12 cellular contexts compared by ENCODE assay signal in the genomic region with DNA sequence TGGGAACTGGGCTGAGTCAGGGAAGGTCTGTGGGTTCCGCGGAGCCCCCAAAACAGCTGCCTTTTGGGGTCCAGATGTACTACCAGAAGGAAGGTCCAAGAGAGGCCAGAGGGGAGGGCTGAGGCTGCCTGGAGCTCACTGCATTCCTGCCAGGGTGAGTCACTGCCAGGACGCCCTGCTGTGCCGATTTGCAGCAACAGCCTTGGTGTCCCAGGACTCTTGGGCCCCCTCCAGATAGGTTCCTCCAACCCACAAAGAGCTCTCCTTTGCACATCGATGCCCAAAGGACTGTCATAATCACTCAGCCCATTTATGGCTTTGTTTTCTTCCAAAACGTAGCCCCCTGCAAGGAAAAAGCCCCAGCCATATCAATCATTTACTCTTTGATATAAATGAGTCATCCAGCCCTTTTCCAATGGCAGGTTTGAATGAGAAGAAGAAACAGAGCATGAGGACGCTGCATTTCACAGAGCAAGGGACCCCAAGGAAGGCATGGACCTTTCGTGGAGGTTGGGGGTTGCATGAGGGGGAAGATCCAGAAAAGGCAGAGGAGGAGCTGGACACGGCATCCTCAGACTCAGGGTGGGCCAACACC. TPM values are rescaled to one million over a fixed set of nuclear protein-coding genes. Genes with fewer than 3 reads are reported as not detected.
A peak's percentile ranks its signal among the peaks of the same experiment; 100 is the strongest.
DNase-seq lines count a peak whose midpoint lies in the region; ATAC-seq, FAIRE-seq and TF ChIP-seq lines count a peak whose summit lies in the region.
"Had no signal": no experiment of that assay in that cellular context is flagged by ENCODE, and none has a peak within 500 bp of the region (broad histone marks: within the 10 kb centered on the region; RNA-seq: fewer than 3 reads in every experiment).

No MANE protein-coding gene starts in this region.

- H2AFZ ChIP-seq in keratinocyte (ENCODE audit: control insufficient read depth, low read length): no peak overlapping the region

- no peak overlapping the region for H3K27ac ChIP-seq in keratinocyte (ENCODE audit: control insufficient read depth, insufficient read depth, low read length)
- H3K27ac ChIP-seq: BLaER1 had no signal

- H3K9me3 ChIP-seq in keratinocyte (ENCODE audit: control insufficient read depth, low read depth, low read length): no peaks in the 10 kb centered on the region
- H3K9me3 ChIP-seq: BLaER1 had no signal

- no peak for ATAC-seq in HG03196 (IDR thresholded peaks at IDR 0.05; ENCODE audit: unreplicated experiment)
- no peak for ATAC-seq in GM18868 (IDR thresholded peaks at IDR 0.05; ENCODE audit: unreplicated experiment)

- no peaks in the 10 kb centered on the region for H4K20me1 ChIP-seq in keratinocyte (ENCODE audit: control insufficient read depth, extremely low read depth, insufficient read depth, low read length)
- H4K20me1 ChIP-seq: BLaER1 had no signal

- dilution Hi-C loops in keratinocyte (cut with MboI; ENCODE audit: extremely low pct_ligation_motif_present, low sequenced_read_pairs): no loop called here

- no peak for TF ChIP-seq CTCF in keratinocyte (optimal IDR thresholded peaks at IDR 0.05 in 1 of 3, IDR thresholded peaks at IDR 0.05 in 1 of 3, conservative IDR thresholded peaks at IDR 0.05 in 1 of 3; ENCODE audit: extremely low read depth in 1 of 3, insufficient read depth in 2 of 3, low read length in 3 of 3)

- peaks cover 20% of the 10 kb centered on the region for H3K4me1 ChIP-seq in keratinocyte (ENCODE audit: control insufficient read depth, extremely low read depth, insufficient read depth, low read length)

- no peak overlapping the region for H3K4me2 ChIP-seq in keratinocyte (ENCODE audit: control insufficient read depth, extremely low read depth, insufficient read depth, low read depth, low read length)
- H3K4me2 ChIP-seq: BLaER1 had no signal

- no peak overlapping the region for H3K4me3 ChIP-seq in keratinocyte (ENCODE audit: control insufficient read depth in 2 of 3, extremely low read depth in 1 of 3, insufficient read depth in 2 of 3, low read depth in 1 of 3, low read length in 3 of 3)
- H3K4me3 ChIP-seq: BLaER1 had no signal

- no peaks in the 10 kb centered on the region for H3K79me2 ChIP-seq in keratinocyte (ENCODE audit: control insufficient read depth, insufficient read depth, low read length)

- H3K27me3 ChIP-seq in keratinocyte (ENCODE audit: control insufficient read depth, extremely low read depth, insufficient read depth, low read length): peaks cover 8% of the 10 kb centered on the region
- H3K27me3 ChIP-seq: BLaER1 had no signal

- no peaks in the 10 kb centered on the region for H3K36me3 ChIP-seq in keratinocyte (ENCODE audit: control insufficient read depth in 2 of 2, extremely low read depth in 1 of 2, insufficient read depth in 2 of 2, low read length in 2 of 2)
- H3K36me3 ChIP-seq: BLaER1 had no signal

- no peak overlapping the region for H3K9ac ChIP-seq in keratinocyte (ENCODE audit: control insufficient read depth, extremely low read depth, insufficient read depth, low read length)
- H3K9ac ChIP-seq: BLaER1 had no signal

- peaks cover 4% of the 10 kb centered on the region for H3K9me1 ChIP-seq in keratinocyte (ENCODE audit: control insufficient read depth, extremely low read depth, insufficient read depth, low read length)

- peak; percentile 85 for DNase-seq in 8988T
- DNase-seq in HT-29 (ENCODE audit: low spot score): peak; percentile 36
- DNase-seq in brain pericyte (ENCODE audit: low read depth, low spot score): peak; percentile 71
- DNase-seq in keratinocyte (ENCODE audit: low read depth, low spot score): no peak
- no peak for DNase-seq in NCI-H2081 treated with DMSO at 0.1 percent for 48 hours (lab: John Stamatoyannopoulos, UW)
- no peak for DNase-seq in activated T-cell treated with anti-CD3 and anti-CD28 coated beads, Interleukin-2, amount 50 U/mL, for 48 hours
- DNase-seq: activated CD4-positive, alpha-beta T cell treated with anti-CD3 and anti-CD28 coated beads, Interleukin-2, amount 50 U/mL, for 1 hour; erythroblast; NCI-H1105 treated with DMSO at 0.1 percent for 48 hours had no signal

- peak; percentile 82 for FAIRE-seq in keratinocyte (lab: Jason Lieb, UNC)

RNA-seq across cellular contexts. Expression of a gene that starts 32.2 kb away (rescaled TPM):
- total RNA-seq in HT-29 (2014; rRNA removed; shearing (Covaris generic)): 0.05 and 0.18 TPM in 2 replicates
- polyA plus RNA-seq in keratinocyte: 0.89 to 3.2 TPM (median 1.5 TPM) in 3 replicates
- polyA plus RNA-seq in keratinocyte (2011; ENCODE audit: low read depth): 0.30 TPM
- polyA plus RNA-seq in keratinocyte (2011; cell fraction: cytosol; rRNA removed): 0.51 and 0.55 TPM in 2 replicates
- polyA plus RNA-seq in keratinocyte (2011; cell fraction: nucleus; rRNA removed): 2.0 and 4.9 TPM in 2 replicates
- 0.63 and 3.5 TPM in 2 replicates for polyA plus RNA-seq in keratinocyte (2012; ENCODE audit: low replicate concordance)
- 0.20 to 0.67 TPM (median 0.52 TPM) in 3 replicates for polyA minus RNA-seq in keratinocyte
- polyA minus RNA-seq in keratinocyte (2011; cell fraction: cytosol; rRNA and poly(A)+ RNA removed): not detected
- polyA minus RNA-seq in keratinocyte (2011; cell fraction: nucleus; rRNA and poly(A)+ RNA removed): 2.3 and 2.5 TPM in 2 replicates

Comparison
In these comparisons a context has a peak if more than half of its experiments do, and no peak if none do; other contexts are left out.
1. DNase-seq: peak in 8988T (single experiment), HT-29 (single experiment) and brain pericyte (single experiment); none in keratinocyte (single experiment), NCI-H2081 treated with DMSO at 0.1 percent for 48 hours (single experiment) and activated T-cell treated with anti-CD3 and anti-CD28 coated beads, Interleukin-2, amount 50 U/mL, for 48 hours (0 of 2).